In genomic region chr12:71161575-71161974, GRCh38 we compare ENCODE assay signal across 20 cellular contexts. TPM values are rescaled to one million over a fixed set of nuclear protein-coding genes. Genes with fewer than 3 reads are reported as not detected.
DNase-seq lines count a peak whose midpoint lies in the region; ATAC-seq, FAIRE-seq and TF ChIP-seq lines count a peak whose summit lies in the region.
"Had no signal": no experiment of that assay in that cellular context is flagged by ENCODE, and none has a peak within 500 bp of the region (broad histone marks: within the 10 kb centered on the region; RNA-seq: fewer than 3 reads in every experiment).

No MANE protein-coding gene starts in this region.

- peak overlapping the region; percentile 84 for H3K27ac ChIP-seq in muscle layer of duodenum (ENCODE audit: low read length)

- DNase-seq in DMS53 (lab: John Stamatoyannopoulos, UW), result peak; percentile 15
- DNase-seq in DMS53 treated with DMSO at 0.1 percent for 48 hours (lab: John Stamatoyannopoulos, UW; ENCODE audit: unreplicated experiment), result no peak
- DNase-seq in type B pancreatic cell (ENCODE audit: extremely low spot score, unreplicated experiment), result no peak
- DNase-seq in activated T-helper 1 cell treated with anti-CD3 and anti-CD28 coated beads, Interleukin-12 subunit alpha, Interleukin-12 subunit beta, Interleukin-2, Interleukin-4 antibody, amounts not matched to agents 30 ng/mL and 10 ng/mL and 1 ng/mL, durations not matched to agents 14 hours and 24 hours and 36 hours (ENCODE audit: low spot score), result no peak
- DNase-seq: 8988T; BE2C; CD4-positive, alpha-beta T cell; GDM1; IMR-90; Kasumi-1; NCI-H1105 treated with DMSO at 0.1 percent for 48 hours; NCI-H1694 treated with DMSO at 0.1 percent for 48 hours; NCI-H69; RPMI8226; SIG-M5 had no signal

- H3K4me3 ChIP-seq in muscle layer of duodenum (ENCODE audit: low read depth in 1 of 2, low read length in 2 of 2), result no peak overlapping the region
- H3K4me3 ChIP-seq: GM12878 had no signal

- no peaks in the 10 kb centered on the region for H3K9me3 Mint-ChIP-seq in type B pancreatic cell
- no peaks in the 10 kb centered on the region for H3K9me3 Mint-ChIP-seq in activated T-helper 1 cell treated with anti-CD3 and anti-CD28 coated beads, Interleukin-12 subunit alpha, Interleukin-12 subunit beta, Interleukin-2, Interleukin-4 antibody, amounts not matched to agents 30 ng/mL and 10 ng/mL and 1 ng/mL, durations not matched to agents 14 hours and 24 hours and 36 hours
- H3K9me3 Mint-ChIP-seq: CD4-positive, alpha-beta T cell had no signal

- H3K4me1 ChIP-seq in muscle layer of duodenum (ENCODE audit: control insufficient read depth in 1 of 2, insufficient read depth in 2 of 2, low read length in 2 of 2), result no peaks in the 10 kb centered on the region

- peak; percentile 95 for FAIRE-seq in colon (lab: Jason Lieb, UNC)
- FAIRE-seq: GM12878 had no signal

- peak overlapping the region; percentile 11 for H3K27ac Mint-ChIP-seq in type B pancreatic cell
- no peak overlapping the region for H3K27ac Mint-ChIP-seq in activated T-helper 1 cell treated with anti-CD3 and anti-CD28 coated beads, Interleukin-12 subunit alpha, Interleukin-12 subunit beta, Interleukin-2, Interleukin-4 antibody, amounts not matched to agents 30 ng/mL and 10 ng/mL and 1 ng/mL, durations not matched to agents 14 hours and 24 hours and 36 hours
- H3K27ac Mint-ChIP-seq: CD4-positive, alpha-beta T cell had no signal

- H3K27me3 Mint-ChIP-seq in type B pancreatic cell, result no peaks in the 10 kb centered on the region
- no peaks in the 10 kb centered on the region for H3K27me3 Mint-ChIP-seq in activated T-helper 1 cell treated with anti-CD3 and anti-CD28 coated beads, Interleukin-12 subunit alpha, Interleukin-12 subunit beta, Interleukin-2, Interleukin-4 antibody, amounts not matched to agents 30 ng/mL and 10 ng/mL and 1 ng/mL, durations not matched to agents 14 hours and 24 hours and 36 hours (ENCODE audit: insufficient read depth)
- H3K27me3 Mint-ChIP-seq: CD4-positive, alpha-beta T cell had no signal

- H3K36me3 Mint-ChIP-seq in type B pancreatic cell, result no peaks in the 10 kb centered on the region
- H3K36me3 Mint-ChIP-seq in activated T-helper 1 cell treated with anti-CD3 and anti-CD28 coated beads, Interleukin-12 subunit alpha, Interleukin-12 subunit beta, Interleukin-2, Interleukin-4 antibody, amounts not matched to agents 30 ng/mL and 10 ng/mL and 1 ng/mL, durations not matched to agents 14 hours and 24 hours and 36 hours (ENCODE audit: low read depth), result no peaks in the 10 kb centered on the region

- H3K9me3 ChIP-seq in muscle layer of duodenum (ENCODE audit: control insufficient read depth in 1 of 2, low read length in 2 of 2), result no peaks in the 10 kb centered on the region
- H3K9me3 ChIP-seq: BE2C had no signal

- H3K36me3 ChIP-seq in muscle layer of duodenum (ENCODE audit: control insufficient read depth in 1 of 2, insufficient read depth in 2 of 2, low read length in 2 of 2), result no peaks in the 10 kb centered on the region
- H3K36me3 ChIP-seq: BE2C had no signal

- no peak overlapping the region for H3K4me3 Mint-ChIP-seq in type B pancreatic cell
- no peak overlapping the region for H3K4me3 Mint-ChIP-seq in activated T-helper 1 cell treated with anti-CD3 and anti-CD28 coated beads, Interleukin-12 subunit alpha, Interleukin-12 subunit beta, Interleukin-2, Interleukin-4 antibody, amounts not matched to agents 30 ng/mL and 10 ng/mL and 1 ng/mL, durations not matched to agents 14 hours and 24 hours and 36 hours
- H3K4me3 Mint-ChIP-seq: CD4-positive, alpha-beta T cell had no signal

- no peaks in the 10 kb centered on the region for H3K27me3 ChIP-seq in muscle layer of duodenum (ENCODE audit: low read depth, low read length)
- H3K27me3 ChIP-seq: BE2C had no signal

- no peak for TF ChIP-seq CTCF in type B pancreatic cell (conservative IDR thresholded peaks at IDR 0.05)

- H3K4me1 Mint-ChIP-seq in type B pancreatic cell (ENCODE audit: unreplicated experiment), result peaks cover 7% of the 10 kb centered on the region
- no peaks in the 10 kb centered on the region for H3K4me1 Mint-ChIP-seq in activated T-helper 1 cell treated with anti-CD3 and anti-CD28 coated beads, Interleukin-12 subunit alpha, Interleukin-12 subunit beta, Interleukin-2, Interleukin-4 antibody, amounts not matched to agents 30 ng/mL and 10 ng/mL and 1 ng/mL, durations not matched to agents 14 hours and 24 hours and 36 hours (ENCODE audit: low read depth)

- ATAC-seq in HG03108 (IDR thresholded peaks at IDR 0.05; ENCODE audit: unreplicated experiment) (no peak), GM19452 (IDR thresholded peaks at IDR 0.05; ENCODE audit: unreplicated experiment) (no peak)
- ATAC-seq: GM12878 had no signal

- intact Hi-C loops in activated T-helper 1 cell treated with anti-CD3 and anti-CD28 coated beads, Interleukin-12 subunit alpha, Interleukin-12 subunit beta, Interleukin-2, Interleukin-4 antibody, amounts not matched to agents 30 ng/mL and 10 ng/mL and 1 ng/mL, durations not matched to agents 14 hours and 24 hours and 36 hours (cut with micrococcal nuclease), result no loop called here

RNA-seq across cellular contexts. Expression of gene TSPAN8, which starts 3.8 kb away (rescaled TPM):
- 27.3 and 33.7 TPM in 2 replicates for total RNA-seq in type B pancreatic cell (ENCODE audit: low replicate concordance)
- total RNA-seq in activated T-helper 1 cell treated with anti-CD3 and anti-CD28 coated beads, Interleukin-12 subunit alpha, Interleukin-12 subunit beta, Interleukin-2, Interleukin-4 antibody, amounts not matched to agents 30 ng/mL and 10 ng/mL and 1 ng/mL, durations not matched to agents 14 hours and 24 hours and 36 hours, result not detected in 2 replicates
- total RNA-seq: CD4-positive, alpha-beta T cell; IMR-90 had no signal

Comparison
In these comparisons a context has a peak if more than half of its experiments do, and no peak if none do; other contexts are left out.
1. RNA of gene TSPAN8, which starts 3.8 kb away (total RNA-seq): 27.3 to 33.7 TPM in type B pancreatic cell; not detected in activated T-helper 1 cell treated with anti-CD3 and anti-CD28 coated beads, Interleukin-12 subunit alpha, Interleukin-12 subunit beta, Interleukin-2, Interleukin-4 antibody, amounts not matched to agents 30 ng/mL and 10 ng/mL and 1 ng/mL, durations not matched to agents 14 hours and 24 hours and 36 hours; every median in the first group is over 10 times any median in the second.